Comparison of ENCODE assay signal across 22 cellular contexts in genomic region chr4:112747035-112747434, GRCh38.
DNase-seq lines count a peak whose midpoint lies in the region; ATAC-seq, FAIRE-seq and TF ChIP-seq lines count a peak whose summit lies in the region.
"Had no signal": no experiment of that assay in that cellular context is flagged by ENCODE, and none has a peak within 500 bp of the region (broad histone marks: within the 10 kb centered on the region; RNA-seq: fewer than 3 reads in every experiment).

No MANE protein-coding gene starts in this region.

- no peak overlapping the region for H3K56ac ChIP-seq in mesendoderm (ENCODE audit: low read length)

- H4K5ac ChIP-seq in mesendoderm (ENCODE audit: low read length): no peak overlapping the region

- no peak for FAIRE-seq in D721Med (lab: Jason Lieb, UNC)

- DNase-seq in ACHN (peak; percentile 3), HT1080 (ENCODE audit: low read depth) (peak; percentile 60), dermis blood vessel endothelial cell (peak; percentile 4), mesendoderm (peak; percentile 99), D721Med (ENCODE audit: insufficient read length, low spot score) (no peak)
- DNase-seq in central memory CD4-positive, alpha-beta T cell: no peak
- DNase-seq: activated CD4-positive, alpha-beta T cell treated with anti-CD3 and anti-CD28 coated beads, Interleukin-2, amount 10 ng/mL, durations not matched to agents 24 days and 14 days; activated effector memory CD4-positive, alpha-beta T cell treated with anti-CD3 and anti-CD28 coated beads, Interleukin-2, amount 50 U/mL, for 16 hours; anterior cingulate cortex; CD4-positive, alpha-beta T cell; DMS53; HCEC 1CT; heart right ventricle; kidney glomerular epithelial cell; NCI-H2029 treated with DMSO at 0.1 percent for 48 hours; NCI-H524; PC-3; thyroid gland had no signal

- no peak overlapping the region for H3K23ac ChIP-seq in mesendoderm (ENCODE audit: low read length)

- no CpG with 5 or more reads among the region's 1 CpG for WGBS in mesendoderm (ENCODE audit: extremely low coverage, insufficient coverage, low lambda C conversion rate)

- no peak overlapping the region for H4K8ac ChIP-seq in mesendoderm (ENCODE audit: low read depth, low read length)

- no peak overlapping the region for H3K27ac ChIP-seq in mesendoderm (ENCODE audit: low read depth, low read length)
- H3K27ac ChIP-seq: KMS-11, thyroid gland had no signal

- H3K4me2 ChIP-seq in mesendoderm (ENCODE audit: low read length): no peak overlapping the region
- H3K4me2 ChIP-seq: KMS-11 had no signal

- TF ChIP-seq CTCF in D721Med (IDR thresholded peaks at IDR 0.05; ENCODE audit: insufficient read depth, missing control alignments): no peak

- in situ Hi-C loops in ACHN (cut with HindIII; ENCODE audit: low pct_ligation_motif_present, low pct_unique_long_range_greater_than_20kb, low sequenced_read_pairs): no loop called here

- H3K79me2 ChIP-seq in mesendoderm (ENCODE audit: control insufficient read depth, insufficient read depth, low read length): peaks cover 10% of the 10 kb centered on the region

- H3K4me3 ChIP-seq in mesendoderm (ENCODE audit: low read length): no peak overlapping the region
- H3K4me3 ChIP-seq: heart right ventricle, thyroid gland had no signal

- no peaks in the 10 kb centered on the region for H3K36me3 ChIP-seq in mesendoderm (ENCODE audit: control insufficient read depth, insufficient read depth, low read length)
- H3K36me3 ChIP-seq: heart right ventricle, thyroid gland had no signal

- no peaks in the 10 kb centered on the region for H3K27me3 ChIP-seq in mesendoderm (ENCODE audit: insufficient read depth, low read length, poor library complexity)
- H3K27me3 ChIP-seq: heart right ventricle, thyroid gland had no signal

- H3K18ac ChIP-seq in mesendoderm (ENCODE audit: low read length): no peak overlapping the region

- H3K79me1 ChIP-seq in mesendoderm (ENCODE audit: low read length): peaks cover 2% of the 10 kb centered on the region

- H2BK5ac ChIP-seq in mesendoderm (ENCODE audit: low read length): no peak overlapping the region

- ATAC-seq in HG02571 (IDR thresholded peaks at IDR 0.05; ENCODE audit: unreplicated experiment): no peak
- no peak for ATAC-seq in GM21529 (IDR thresholded peaks at IDR 0.05; ENCODE audit: unreplicated experiment)
- ATAC-seq: heart right ventricle; PC-3; stimulated activated memory B cell treated with anti-CD40 and anti-IgM and Interleukin-4, amounts not matched to agents 10 μg/mL and 1 μg/mL and 100 μg/mL, for 72 hours had no signal

- no peak overlapping the region for H2AK5ac ChIP-seq in mesendoderm (ENCODE audit: low read length)

- H3K4ac ChIP-seq in mesendoderm (ENCODE audit: low read depth, low read length): no peak overlapping the region

- peaks cover 14% of the 10 kb centered on the region for H3K4me1 ChIP-seq in mesendoderm (ENCODE audit: control insufficient read depth, low read depth, low read length)
- H3K4me1 ChIP-seq: thyroid gland had no signal

- no peak overlapping the region for H2BK120ac ChIP-seq in mesendoderm (ENCODE audit: low read depth, low read length)

- H2BK15ac ChIP-seq in mesendoderm (replicated peaks; ENCODE audit: low read depth): no peak overlapping the region

- H3K9ac ChIP-seq in mesendoderm (ENCODE audit: low read length): no peak overlapping the region
- H3K9ac ChIP-seq: KMS-11 had no signal

Comparison
In these comparisons a context has a peak if more than half of its experiments do, and no peak if none do; other contexts are left out.
1. DNase-seq: peak in ACHN (single experiment), HT1080 (single experiment), dermis blood vessel endothelial cell (single experiment) and mesendoderm (single experiment); none in central memory CD4-positive, alpha-beta T cell (single experiment) and D721Med (single experiment).